ENCODE assay signal across 25 cellular contexts in genomic region chr2:24274809-24275208, GRCh38.
"Had no signal": no experiment of that assay in that cellular context is flagged by ENCODE, and none has a peak within 500 bp of the region (broad histone marks: within the 10 kb centered on the region; RNA-seq: fewer than 3 reads in every experiment).

No MANE protein-coding gene starts in this region.

- H3K4me3 ChIP-seq: neural progenitor cell, ovary, psoas muscle, right lobe of liver, sigmoid colon, stomach, thoracic aorta, thyroid gland, transverse colon, upper lobe of right lung, uterus had no signal

- DNase-seq: naive thymus-derived CD4-positive, alpha-beta T cell; natural killer cell; occipital lobe; ovary; posterior cingulate gyrus; psoas muscle; right cardiac atrium; right lobe of liver; sigmoid colon; small intestine; stimulated activated CD4-positive, alpha-beta T cell treated with anti-CD3 and anti-CD28 coated beads, Interleukin-15, amount 100 ng/mL, for 24 hours; stimulated activated CD4-positive, alpha-beta T cell treated with anti-CD3 and anti-CD28 coated beads, Interleukin-2, amount 100 ng/mL, for 24 hours; stimulated activated CD4-positive, alpha-beta T cell treated with anti-CD3 and anti-CD28 coated beads, Interleukin-4, amount 100 ng/mL, for 1 hour; stimulated activated CD4-positive, alpha-beta T cell treated with anti-CD3 and anti-CD28 coated beads, Interleukin-4, amount 100 ng/mL, for 4 hours; stimulated activated CD8-positive, alpha-beta memory T cell treated with anti-CD3 and anti-CD28 coated beads, Interleukin-4, amount 100 ng/mL, for 48 hours; stimulated activated naive CD4-positive, alpha-beta T cell treated with Interleukin-2 at 50 U/mL for 16 hours; stomach; thyroid gland; transverse colon; upper lobe of right lung; uterus had no signal

- H3K9me3 ChIP-seq: ovary, psoas muscle, right lobe of liver, sigmoid colon, stomach, thoracic aorta, thyroid gland, transverse colon, upper lobe of right lung, uterus had no signal

- H2AFZ ChIP-seq: neural progenitor cell, parathyroid adenoma had no signal

- H3K36me3 ChIP-seq: neural progenitor cell, ovary, uterus had no signal

- FAIRE-seq: small intestine had no signal

- H3K4me1 ChIP-seq: parathyroid adenoma, psoas muscle, uterus had no signal

- H3K4me2 ChIP-seq: neural progenitor cell had no signal

- H3K27ac ChIP-seq: neural progenitor cell, ovary, parathyroid adenoma, psoas muscle, sigmoid colon, stomach, thoracic aorta, thyroid gland, transverse colon, upper lobe of right lung, uterus had no signal

- ATAC-seq: naive thymus-derived CD4-positive, alpha-beta T cell; natural killer cell; psoas muscle; right cardiac atrium; right lobe of liver; stimulated activated memory B cell treated with anti-CD40 and anti-IgM and Interleukin-4, amounts not matched to agents 10 μg/mL and 1 μg/mL and 100 μg/mL, for 72 hours; upper lobe of right lung had no signal

- H3K79me2 ChIP-seq: parathyroid adenoma had no signal

- H3K9ac ChIP-seq: neural progenitor cell, parathyroid adenoma had no signal

- H3K27me3 ChIP-seq: neural progenitor cell, ovary, right lobe of liver, sigmoid colon, stomach, thyroid gland, transverse colon, upper lobe of right lung, uterus had no signal
